Comparison of ENCODE assay signal across 23 cellular contexts in the genomic region with DNA sequence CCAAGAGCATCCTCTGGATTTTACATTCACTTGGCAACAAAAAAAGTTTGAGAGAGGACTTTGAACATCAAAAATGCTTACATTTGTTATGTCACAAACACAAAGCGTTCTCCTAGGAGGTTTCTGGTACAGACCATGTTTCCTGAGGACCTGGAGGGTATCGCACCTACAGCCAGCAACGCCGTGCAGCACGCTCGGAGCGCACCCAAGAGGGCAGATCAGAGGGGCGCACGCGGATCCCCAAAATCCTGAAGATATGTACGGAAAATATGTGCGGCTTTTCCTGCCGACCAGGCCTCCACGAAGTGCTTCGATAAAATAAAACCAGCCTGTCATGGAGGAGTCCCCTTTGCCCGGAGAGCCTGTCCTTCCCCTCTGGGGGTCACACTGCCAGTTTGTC.
"Had no signal": no experiment of that assay in that cellular context is flagged by ENCODE, and none has a peak within 500 bp of the region (broad histone marks: within the 10 kb centered on the region; RNA-seq: fewer than 3 reads in every experiment).

No MANE protein-coding gene starts in this region.

- H3K4me3 ChIP-seq: K562, SJCRH30 had no signal

- FAIRE-seq: K562 had no signal

- H3K27ac Mint-ChIP-seq: IgD-negative memory B cell; T-cell; T-helper 1 cell treated with Interleukin-12 subunit alpha and Interleukin-12 subunit beta and Interleukin-4 antibody, amounts not matched to agents 30 μg/mL and 1 μg/mL, for 36 hours had no signal

- H3K9ac ChIP-seq: KMS-11 had no signal

- ATAC-seq: Panc1, T-cell had no signal

- DNase-seq: Kasumi-1, MM.1S, NCI-H1048, NCI-H1105 treated with DMSO at 0.1 percent for 48 hours, NCI-H1417 treated with DMSO at 0.1 percent for 48 hours, NCI-H146, NCI-H1694 treated with DMSO at 0.1 percent for 48 hours, NCI-H1930, NCI-H2081, NCI-H2107, NCI-H2227 treated with DMSO at 0.1 percent for 48 hours, NCI-H524, NCI-H748 treated with DMSO at 0.1 percent for 48 hours, SHP77 treated with DMSO at 0.1 percent for 48 hours, SJCRH30, SW 1271, T-cell had no signal

- H3K36me3 ChIP-seq: SJCRH30 had no signal

- H3K4me2 ChIP-seq: KMS-11 had no signal

- H3K9me3 Mint-ChIP-seq: T-cell; T-helper 1 cell treated with Interleukin-12 subunit alpha and Interleukin-12 subunit beta and Interleukin-4 antibody, amounts not matched to agents 30 μg/mL and 1 μg/mL, for 36 hours had no signal

- H3K9me3 ChIP-seq: SJCRH30 had no signal

- H3K27ac ChIP-seq: KMS-11, RWPE1, SJCRH30 had no signal

- H3K27me3 Mint-ChIP-seq: IgD-negative memory B cell had no signal

- H3K36me3 Mint-ChIP-seq: IgD-negative memory B cell, T-cell had no signal

- H3K4me1 Mint-ChIP-seq: T-cell had no signal

- H3K4me3 Mint-ChIP-seq: IgD-negative memory B cell; T-cell; T-helper 1 cell treated with Interleukin-12 subunit alpha and Interleukin-12 subunit beta and Interleukin-4 antibody, amounts not matched to agents 30 μg/mL and 1 μg/mL, for 36 hours had no signal

- H3K4me1 ChIP-seq: SJCRH30 had no signal
